In genomic region chr11:72233773-72234513, GRCh38 we compare ENCODE assay signal across 1 cellular context.
TF ChIP-seq lines count a peak whose summit lies in the region.

No MANE protein-coding gene starts in this region.

TF ChIP-seq in GM12878, 131 proteins besides CTCF, POLR2A, EP300 and RAD21:
- no peak for TF ChIP-seq MXI1 (IDR thresholded peaks at IDR 0.05; ENCODE audit: low read depth, low read length)
- no peak for TF ChIP-seq PAX8 (IDR thresholded peaks at IDR 0.05)
- no peak for TF ChIP-seq MTA3 (IDR thresholded peaks at IDR 0.05; ENCODE audit: borderline replicate concordance, low read length)
- no peak for TF ChIP-seq STAT3 (IDR thresholded peaks at IDR 0.05; ENCODE audit: low read depth, low read length)
- TF ChIP-seq ZZZ3 (IDR thresholded peaks at IDR 0.05; ENCODE audit: control insufficient read depth, insufficient read length, low read depth): no peak
- no peak for TF ChIP-seq CUX1 (IDR thresholded peaks at IDR 0.05; ENCODE audit: insufficient replicate concordance, low read depth, low read length)
- no peak for TF ChIP-seq TAF1 (IDR thresholded peaks at IDR 0.05; ENCODE audit: borderline replicate concordance, low read depth, low read length)
- no peak for TF ChIP-seq FOXK2 (IDR thresholded peaks at IDR 0.05)
- no peak for TF ChIP-seq NR2C1 (IDR thresholded peaks at IDR 0.05)
- no peak for TF ChIP-seq CHD2 (IDR thresholded peaks at IDR 0.05; ENCODE audit: borderline replicate concordance, low read depth, low read length)
